ENCODE assay signal across 1 cellular context in genomic region chr9:104608336-104608735, GRCh38.
TF ChIP-seq lines count a peak whose summit lies in the region.

No MANE protein-coding gene starts in this region.

TF ChIP-seq in HCT116, 20 proteins besides CTCF, POLR2A, EP300 and RAD21 (continued from another document):
- no peak for TF ChIP-seq SP1 (IDR thresholded peaks at IDR 0.05; ENCODE audit: low read depth)
- no peak for TF ChIP-seq JUND (IDR thresholded peaks at IDR 0.05)
- no peak for TF ChIP-seq EZH2 (IDR thresholded peaks at IDR 0.05)
- no peak for TF ChIP-seq ELF1 (IDR thresholded peaks at IDR 0.05; ENCODE audit: borderline replicate concordance, low read depth)
- TF ChIP-seq ZNF274 (IDR thresholded peaks at IDR 0.05; ENCODE audit: low read depth, low read length): no peak
- TF ChIP-seq SIN3A (IDR thresholded peaks at IDR 0.05; ENCODE audit: low read depth): no peak
- no peak for TF ChIP-seq CBX3 (IDR thresholded peaks at IDR 0.05; ENCODE audit: low read depth)
- TF ChIP-seq FOSL1 (IDR thresholded peaks at IDR 0.05; ENCODE audit: low read depth): no peak
- no peak for TF ChIP-seq ATF3 (IDR thresholded peaks at IDR 0.05)
